2 cellular contexts compared by ENCODE assay signal in the genomic region with DNA sequence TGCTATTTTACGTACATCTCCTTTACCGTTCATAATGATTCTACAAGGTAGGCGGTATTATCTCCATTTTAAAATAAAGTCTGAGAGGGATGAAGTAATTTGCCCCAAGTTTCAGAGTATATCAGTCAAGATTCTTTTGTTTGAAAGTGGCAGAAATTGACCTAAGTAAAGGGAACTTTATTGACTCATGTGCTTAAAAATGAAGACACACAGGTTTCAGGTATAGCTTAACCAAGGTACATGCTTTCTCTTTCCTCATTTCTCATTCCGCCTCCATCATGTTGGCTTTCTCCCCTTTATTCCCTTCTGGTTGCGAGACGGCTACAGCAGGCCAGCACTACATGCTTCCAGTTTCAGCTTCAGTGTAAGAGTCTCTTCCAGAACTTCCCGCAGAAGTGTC.
TF ChIP-seq lines count a peak whose summit lies in the region.

No MANE protein-coding gene starts in this region.

TF ChIP-seq in GM23338, 12 proteins besides CTCF, POLR2A, EP300 and RAD21:
- no peak for TF ChIP-seq JUNB (IDR thresholded peaks at IDR 0.05; ENCODE audit: unreplicated experiment)
- TF ChIP-seq, protein P1, sequence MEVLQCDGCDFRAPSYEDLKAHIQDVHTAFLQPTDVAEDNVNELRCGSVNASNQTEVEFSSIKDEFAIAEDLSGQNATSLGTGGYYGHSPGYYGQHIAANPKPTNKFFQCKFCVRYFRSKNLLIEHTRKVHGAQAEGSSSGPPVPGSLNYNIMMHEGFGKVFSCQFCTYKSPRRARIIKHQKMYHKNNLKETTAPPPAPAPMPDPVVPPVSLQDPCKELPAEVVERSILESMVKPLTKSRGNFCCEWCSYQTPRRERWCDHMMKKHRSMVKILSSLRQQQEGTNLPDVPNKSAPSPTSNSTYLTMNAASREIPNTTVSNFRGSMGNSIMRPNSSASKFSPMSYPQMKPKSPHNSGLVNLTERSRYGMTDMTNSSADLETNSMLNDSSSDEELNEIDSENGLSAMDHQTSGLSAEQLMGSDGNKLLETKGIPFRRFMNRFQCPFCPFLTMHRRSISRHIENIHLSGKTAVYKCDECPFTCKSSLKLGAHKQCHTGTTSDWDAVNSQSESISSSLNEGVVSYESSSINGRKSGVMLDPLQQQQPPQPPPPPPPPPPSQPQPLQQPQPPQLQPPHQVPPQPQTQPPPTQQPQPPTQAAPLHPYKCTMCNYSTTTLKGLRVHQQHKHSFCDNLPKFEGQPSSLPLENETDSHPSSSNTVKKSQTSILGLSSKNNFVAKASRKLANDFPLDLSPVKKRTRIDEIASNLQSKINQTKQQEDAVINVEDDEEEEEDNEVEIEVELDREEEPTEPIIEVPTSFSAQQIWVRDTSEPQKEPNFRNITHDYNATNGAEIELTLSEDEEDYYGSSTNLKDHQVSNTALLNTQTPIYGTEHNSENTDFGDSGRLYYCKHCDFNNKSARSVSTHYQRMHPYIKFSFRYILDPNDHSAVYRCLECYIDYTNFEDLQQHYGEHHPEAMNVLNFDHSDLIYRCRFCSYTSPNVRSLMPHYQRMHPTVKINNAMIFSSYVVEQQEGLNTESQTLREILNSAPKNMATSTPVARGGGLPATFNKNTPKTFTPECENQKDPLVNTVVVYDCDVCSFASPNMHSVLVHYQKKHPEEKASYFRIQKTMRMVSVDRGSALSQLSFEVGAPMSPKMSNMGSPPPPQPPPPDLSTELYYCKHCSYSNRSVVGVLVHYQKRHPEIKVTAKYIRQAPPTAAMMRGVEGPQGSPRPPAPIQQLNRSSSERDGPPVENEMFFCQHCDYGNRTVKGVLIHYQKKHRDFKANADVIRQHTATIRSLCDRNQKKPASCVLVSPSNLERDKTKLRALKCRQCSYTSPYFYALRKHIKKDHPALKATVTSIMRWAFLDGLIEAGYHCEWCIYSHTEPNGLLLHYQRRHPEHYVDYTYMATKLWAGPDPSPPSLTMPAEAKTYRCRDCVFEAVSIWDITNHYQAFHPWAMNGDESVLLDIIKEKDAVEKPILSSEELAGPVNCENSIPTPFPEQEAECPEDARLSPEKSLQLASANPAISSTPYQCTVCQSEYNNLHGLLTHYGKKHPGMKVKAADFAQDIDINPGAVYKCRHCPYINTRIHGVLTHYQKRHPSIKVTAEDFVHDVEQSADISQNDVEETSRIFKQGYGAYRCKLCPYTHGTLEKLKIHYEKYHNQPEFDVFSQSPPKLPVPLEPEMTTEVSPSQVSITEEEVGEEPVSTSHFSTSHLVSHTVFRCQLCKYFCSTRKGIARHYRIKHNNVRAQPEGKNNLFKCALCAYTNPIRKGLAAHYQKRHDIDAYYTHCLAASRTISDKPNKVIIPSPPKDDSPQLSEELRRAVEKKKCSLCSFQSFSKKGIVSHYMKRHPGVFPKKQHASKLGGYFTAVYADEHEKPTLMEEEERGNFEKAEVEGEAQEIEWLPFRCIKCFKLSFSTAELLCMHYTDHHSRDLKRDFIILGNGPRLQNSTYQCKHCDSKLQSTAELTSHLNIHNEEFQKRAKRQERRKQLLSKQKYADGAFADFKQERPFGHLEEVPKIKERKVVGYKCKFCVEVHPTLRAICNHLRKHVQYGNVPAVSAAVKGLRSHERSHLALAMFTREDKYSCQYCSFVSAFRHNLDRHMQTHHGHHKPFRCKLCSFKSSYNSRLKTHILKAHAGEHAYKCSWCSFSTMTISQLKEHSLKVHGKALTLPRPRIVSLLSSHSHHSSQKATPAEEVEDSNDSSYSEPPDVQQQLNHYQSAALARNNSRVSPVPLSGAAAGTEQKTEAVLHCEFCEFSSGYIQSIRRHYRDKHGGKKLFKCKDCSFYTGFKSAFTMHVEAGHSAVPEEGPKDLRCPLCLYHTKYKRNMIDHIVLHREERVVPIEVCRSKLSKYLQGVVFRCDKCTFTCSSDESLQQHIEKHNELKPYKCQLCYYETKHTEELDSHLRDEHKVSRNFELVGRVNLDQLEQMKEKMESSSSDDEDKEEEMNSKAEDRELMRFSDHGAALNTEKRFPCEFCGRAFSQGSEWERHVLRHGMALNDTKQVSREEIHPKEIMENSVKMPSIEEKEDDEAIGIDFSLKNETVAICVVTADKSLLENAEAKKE (CRISPR knock-in tag; IDR thresholded peaks at IDR 0.05) = no peak

TF ChIP-seq in IMR-90, 13 proteins besides CTCF, POLR2A, EP300 and RAD21:
- TF ChIP-seq MXI1 (IDR thresholded peaks at IDR 0.05; ENCODE audit: borderline replicate concordance, low read depth, low read length) = no peak
- no peak for TF ChIP-seq CEBPB (IDR thresholded peaks at IDR 0.05; ENCODE audit: low read depth, low read length)
- no peak for TF ChIP-seq FOS (IDR thresholded peaks at IDR 0.05; ENCODE audit: low read depth, low read length)
- no peak for TF ChIP-seq CHD1 (IDR thresholded peaks at IDR 0.05; ENCODE audit: low read depth, low read length)
- TF ChIP-seq MAZ (IDR thresholded peaks at IDR 0.05; ENCODE audit: borderline replicate concordance, low read depth, low read length) = no peak
- TF ChIP-seq MAFK (IDR thresholded peaks at IDR 0.05; ENCODE audit: low read depth, low read length) = no peak
- no peak for TF ChIP-seq RFX5 (IDR thresholded peaks at IDR 0.05; ENCODE audit: low read depth, low read length)
- TF ChIP-seq NFE2L2 (IDR thresholded peaks at IDR 0.05; ENCODE audit: low read depth, low read length) = no peak
- TF ChIP-seq SMC3 (IDR thresholded peaks at IDR 0.05; ENCODE audit: low read depth, low read length) = no peak
- TF ChIP-seq, protein P2, sequence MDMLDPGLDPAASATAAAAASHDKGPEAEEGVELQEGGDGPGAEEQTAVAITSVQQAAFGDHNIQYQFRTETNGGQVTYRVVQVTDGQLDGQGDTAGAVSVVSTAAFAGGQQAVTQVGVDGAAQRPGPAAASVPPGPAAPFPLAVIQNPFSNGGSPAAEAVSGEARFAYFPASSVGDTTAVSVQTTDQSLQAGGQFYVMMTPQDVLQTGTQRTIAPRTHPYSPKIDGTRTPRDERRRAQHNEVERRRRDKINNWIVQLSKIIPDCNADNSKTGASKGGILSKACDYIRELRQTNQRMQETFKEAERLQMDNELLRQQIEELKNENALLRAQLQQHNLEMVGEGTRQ (IDR thresholded peaks at IDR 0.05; ENCODE audit: low read depth, low read length) = no peak
- no peak for TF ChIP-seq BHLHE40 (IDR thresholded peaks at IDR 0.05; ENCODE audit: low read depth, low read length)
- TF ChIP-seq, protein P3, sequence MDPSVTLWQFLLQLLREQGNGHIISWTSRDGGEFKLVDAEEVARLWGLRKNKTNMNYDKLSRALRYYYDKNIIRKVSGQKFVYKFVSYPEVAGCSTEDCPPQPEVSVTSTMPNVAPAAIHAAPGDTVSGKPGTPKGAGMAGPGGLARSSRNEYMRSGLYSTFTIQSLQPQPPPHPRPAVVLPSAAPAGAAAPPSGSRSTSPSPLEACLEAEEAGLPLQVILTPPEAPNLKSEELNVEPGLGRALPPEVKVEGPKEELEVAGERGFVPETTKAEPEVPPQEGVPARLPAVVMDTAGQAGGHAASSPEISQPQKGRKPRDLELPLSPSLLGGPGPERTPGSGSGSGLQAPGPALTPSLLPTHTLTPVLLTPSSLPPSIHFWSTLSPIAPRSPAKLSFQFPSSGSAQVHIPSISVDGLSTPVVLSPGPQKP (IDR thresholded peaks at IDR 0.05; ENCODE audit: borderline replicate concordance, low read depth, low read length) = no peak
- no peak for TF ChIP-seq RCOR1 (IDR thresholded peaks at IDR 0.05; ENCODE audit: insufficient replicate concordance, low read length)
TF ChIP-seq in IMR-90: peak in this region for 0.
